In the genomic region with DNA sequence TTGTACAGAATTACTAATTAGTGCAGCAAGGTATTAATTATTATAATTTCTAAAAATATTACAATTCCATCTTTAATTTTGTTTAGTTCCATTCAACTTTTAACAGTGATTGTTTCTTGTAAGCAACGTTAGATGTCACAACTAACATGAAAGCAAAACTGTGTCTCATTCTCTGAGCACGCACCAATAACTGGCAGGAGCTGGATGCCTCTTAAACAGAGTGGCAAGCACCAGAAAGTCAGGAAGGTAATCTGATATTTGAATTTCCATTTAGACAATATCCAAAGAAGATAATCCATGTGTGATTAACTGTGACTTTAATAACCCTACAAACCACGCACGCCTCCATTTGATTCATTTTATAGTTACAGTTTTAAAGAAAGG, we compare ENCODE assay signal across 17 cellular contexts.
"Had no signal": no experiment of that assay in that cellular context is flagged by ENCODE, and none has a peak within 500 bp of the region (broad histone marks: within the 10 kb centered on the region; RNA-seq: fewer than 3 reads in every experiment).

No MANE protein-coding gene starts in this region.

- H3K4me3 Mint-ChIP-seq: naive thymus-derived CD8-positive, alpha-beta T cell; stimulated activated effector memory CD8-positive, alpha-beta T cell treated with anti-CD3 and anti-CD28 coated beads, Interleukin-12 subunit alpha, Interleukin-12 subunit beta, amount 100 ng/mL, for 72 hours; type B pancreatic cell had no signal

- H3K27ac Mint-ChIP-seq: naive thymus-derived CD8-positive, alpha-beta T cell; stimulated activated effector memory CD8-positive, alpha-beta T cell treated with anti-CD3 and anti-CD28 coated beads, Interleukin-12 subunit alpha, Interleukin-12 subunit beta, amount 100 ng/mL, for 72 hours; type B pancreatic cell had no signal

- DNase-seq: colonic mucosa; dermis blood vessel endothelial cell; esophagus squamous epithelium; foreskin keratinocyte; left colon; naive thymus-derived CD8-positive, alpha-beta T cell; posterior cingulate gyrus; stimulated activated CD4-positive, alpha-beta T cell treated with anti-CD3 and anti-CD28 coated beads, Interleukin-4, amount 100 ng/mL, for 1 hour; stimulated activated CD8-positive, alpha-beta memory T cell treated with anti-CD3 and anti-CD28 coated beads, Interleukin-4, amount 100 ng/mL, for 48 hours; stimulated activated naive CD8-positive, alpha-beta T cell treated with anti-CD3 and anti-CD28 coated beads, Interleukin-15, Interleukin-2, amounts not matched to agents 100 U/mL and 50 U/mL, for 24 hours; uterus had no signal

- H3K4me1 ChIP-seq: colonic mucosa, right atrium auricular region, uterus had no signal

- H3K27me3 ChIP-seq: colonic mucosa, esophagus squamous epithelium, foreskin keratinocyte, neutrophil, right atrium auricular region, suprapubic skin, thyroid gland, uterus had no signal

- H3K36me3 Mint-ChIP-seq: stimulated activated effector memory CD8-positive, alpha-beta T cell treated with anti-CD3 and anti-CD28 coated beads, Interleukin-12 subunit alpha, Interleukin-12 subunit beta, amount 100 ng/mL, for 72 hours; type B pancreatic cell had no signal

- H3K4me3 ChIP-seq: colonic mucosa, esophagus squamous epithelium, right atrium auricular region, suprapubic skin, thyroid gland, uterus had no signal

- H3K9me3 Mint-ChIP-seq: naive thymus-derived CD8-positive, alpha-beta T cell; stimulated activated effector memory CD8-positive, alpha-beta T cell treated with anti-CD3 and anti-CD28 coated beads, Interleukin-12 subunit alpha, Interleukin-12 subunit beta, amount 100 ng/mL, for 72 hours; type B pancreatic cell had no signal

- H3K36me3 ChIP-seq: colonic mucosa, esophagus squamous epithelium, neutrophil, right atrium auricular region, suprapubic skin, thyroid gland, uterus had no signal

- H3K27me3 Mint-ChIP-seq: naive thymus-derived CD8-positive, alpha-beta T cell; type B pancreatic cell had no signal

- H3K9me3 ChIP-seq: colonic mucosa, esophagus squamous epithelium, neutrophil, right atrium auricular region, suprapubic skin, thyroid gland, uterus had no signal

- ATAC-seq: foreskin keratinocyte; left colon; naive thymus-derived CD8-positive, alpha-beta T cell; stimulated activated effector memory CD8-positive, alpha-beta T cell treated with anti-CD3 and anti-CD28 coated beads, Interleukin-12 subunit alpha, Interleukin-12 subunit beta, amount 100 ng/mL, for 72 hours; stimulated activated naive CD8-positive, alpha-beta T cell treated with anti-CD3 and anti-CD28 coated beads, Interleukin-15, Interleukin-2, amounts not matched to agents 100 U/mL and 50 U/mL, for 24 hours had no signal

- H3K27ac ChIP-seq: colonic mucosa, foreskin keratinocyte, neutrophil, right atrium auricular region, uterus had no signal
